Comparison of ENCODE assay signal across 9 cellular contexts in the genomic region with DNA sequence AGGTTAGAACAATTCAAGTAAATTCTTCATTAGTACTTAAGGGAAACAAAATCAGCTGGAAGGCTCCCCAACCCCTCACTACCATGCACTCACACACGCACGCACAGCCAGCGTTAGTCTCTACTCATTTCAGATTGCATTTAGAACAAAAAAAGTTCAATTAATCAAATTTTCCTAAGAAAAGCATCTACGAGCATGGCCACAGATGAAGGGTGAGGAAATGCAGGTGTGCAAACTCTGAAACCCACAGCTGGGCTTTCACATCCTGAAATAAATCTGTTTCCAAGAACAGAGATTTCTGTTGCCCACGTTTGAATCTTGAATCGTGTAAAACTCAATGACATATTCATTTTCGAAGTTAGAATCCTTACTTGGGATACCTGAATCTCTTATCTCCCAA.
DNase-seq lines count a peak whose midpoint lies in the region; ATAC-seq, FAIRE-seq and TF ChIP-seq lines count a peak whose summit lies in the region.
"Had no signal": no experiment of that assay in that cellular context is flagged by ENCODE, and none has a peak within 500 bp of the region (broad histone marks: within the 10 kb centered on the region; RNA-seq: fewer than 3 reads in every experiment).

No MANE protein-coding gene starts in this region.

- H3K36me3 Mint-ChIP-seq in activated CD4-positive, alpha-beta memory T cell treated with anti-CD3 and anti-CD28 coated beads, Interleukin-2, amount 10 ng/mL, durations not matched to agents 7 days and 5 days (ENCODE audit: low read depth): peaks cover 37% of the 10 kb centered on the region

- POLR2A ChIA-PET in activated CD4-positive, alpha-beta memory T cell treated with anti-CD3 and anti-CD28 coated beads, Interleukin-2, amount 10 ng/mL, durations not matched to agents 7 days and 5 days (lab: Charles Lee): interaction anchor here (0.9 to 2.1 kb wide), 4 partner anchors 62 to 250 kb away, joined by 3 to 11 read pairs (median 4); a partner anchor contains a TSS

- H3K4me1 Mint-ChIP-seq in activated CD4-positive, alpha-beta memory T cell treated with anti-CD3 and anti-CD28 coated beads, Interleukin-2, amount 10 ng/mL, durations not matched to agents 7 days and 5 days: peaks cover 54% of the 10 kb centered on the region

- CTCF ChIA-PET in activated CD4-positive, alpha-beta memory T cell treated with anti-CD3 and anti-CD28 coated beads, Interleukin-2, amount 10 ng/mL, durations not matched to agents 7 days and 5 days (lab: Charles Lee): interaction anchor here (1.3 to 2.6 kb wide), 3 partner anchors 17 to 484 kb away, joined by 3 to 11 read pairs (median 5); no protein-coding TSS in a partner anchor

- FAIRE-seq in frontal cortex (lab: Jason Lieb, UNC): no peak

- no peaks in the 10 kb centered on the region for H3K27me3 Mint-ChIP-seq in activated CD4-positive, alpha-beta memory T cell treated with anti-CD3 and anti-CD28 coated beads, Interleukin-2, amount 10 ng/mL, durations not matched to agents 7 days and 5 days

- TF ChIP-seq CTCF in GM12864 (IDR thresholded peaks at IDR 0.05; ENCODE audit: low read depth, low read length, missing control alignments): no peak

- H3K4me3 ChIP-seq in GM12864 (ENCODE audit: low read depth, low read length): no peak overlapping the region
- H3K4me3 ChIP-seq: sigmoid colon had no signal

- peaks cover 3% of the 10 kb centered on the region for H3K9me3 Mint-ChIP-seq in activated CD4-positive, alpha-beta memory T cell treated with anti-CD3 and anti-CD28 coated beads, Interleukin-2, amount 10 ng/mL, durations not matched to agents 7 days and 5 days

- intact Hi-C loops in sciatic nerve (cut with DNase I): no loop called here

- ATAC-seq in GM19372 (IDR thresholded peaks at IDR 0.05; ENCODE audit: low read depth, unreplicated experiment) (peak; percentile 13), HG03039 (IDR thresholded peaks at IDR 0.05; ENCODE audit: unreplicated experiment) (peak; percentile 35), sciatic nerve (no peak), GM19452 (IDR thresholded peaks at IDR 0.05; ENCODE audit: unreplicated experiment) (no peak)

- DNase-seq in GM12864 (ENCODE audit: low read depth) (peak; percentile 59), dedifferentiated amniotic fluid mesenchymal stem cell (ENCODE audit: extremely low spot score) (no peak), sciatic nerve (ENCODE audit: low spot score) (no peak), frontal cortex (ENCODE audit: low spot score in 2 of 2) (no peak)
- DNase-seq in activated CD4-positive, alpha-beta memory T cell treated with anti-CD3 and anti-CD28 coated beads, Interleukin-2, amount 10 ng/mL, durations not matched to agents 7 days and 5 days: no peak
- DNase-seq: sigmoid colon had no signal

- H3K4me3 Mint-ChIP-seq in activated CD4-positive, alpha-beta memory T cell treated with anti-CD3 and anti-CD28 coated beads, Interleukin-2, amount 10 ng/mL, durations not matched to agents 7 days and 5 days: no peak overlapping the region

- peak overlapping the region; percentile 61 for H3K27ac Mint-ChIP-seq in activated CD4-positive, alpha-beta memory T cell treated with anti-CD3 and anti-CD28 coated beads, Interleukin-2, amount 10 ng/mL, durations not matched to agents 7 days and 5 days

Comparison
In these comparisons a context has a peak if more than half of its experiments do, and no peak if none do; other contexts are left out.
1. ATAC-seq: peak in GM19372 (single experiment) and HG03039 (single experiment); none in sciatic nerve (single experiment) and GM19452 (single experiment).